8 cellular contexts compared by ENCODE assay signal in genomic region chr14:24441904-24442239, GRCh38. TPM values are rescaled to one million over a fixed set of nuclear protein-coding genes. Genes with fewer than 3 reads are reported as not detected.
A peak's percentile ranks its signal among the peaks of the same experiment; 100 is the strongest.
DNase-seq lines count a peak whose midpoint lies in the region; ATAC-seq, FAIRE-seq and TF ChIP-seq lines count a peak whose summit lies in the region.

No MANE protein-coding gene starts in this region.

- intact Hi-C loops in OCI-LY7 (cut with micrococcal nuclease; ENCODE audit: unreplicated experiment) = loop anchor here (10.0 kb wide), 1 partner anchor 887 kb away; the partner anchor contains the start of genes THTPA and ZFHX2
- intact Hi-C loops in endothelial cell of umbilical vein (cut with micrococcal nuclease) = loop anchor here (10.0 kb wide), 1 partner anchor 953 kb away; no protein-coding TSS in a partner anchor

- peak overlapping the region; percentile 78 for H3K27ac ChIP-seq in OCI-LY7 (ENCODE audit: low read depth, low read length, poor library complexity, severe bottlenecking)
- peak overlapping the region; percentile 98 for H3K27ac ChIP-seq in endothelial cell of umbilical vein (ENCODE audit: insufficient read depth, low read depth, low read length)

- no peak for ATAC-seq in activated T-cell treated with anti-CD3 and anti-CD28 coated beads, Interleukin-2, amount 50 U/mL, for 4 hours
- ATAC-seq in omental fat pad (ENCODE audit: low FRiP score) (peak; percentile 34), HG02938 (IDR thresholded peaks at IDR 0.05; ENCODE audit: unreplicated experiment) (no peak), HG03354 (IDR thresholded peaks at IDR 0.05; ENCODE audit: poor library complexity, severe bottlenecking, unreplicated experiment) (no peak)

- no peaks in the 10 kb centered on the region for H3K9me3 ChIP-seq in OCI-LY7 (ENCODE audit: low read length)
- no peaks in the 10 kb centered on the region for H3K9me3 ChIP-seq in endothelial cell of umbilical vein (replicated peaks; ENCODE audit: control insufficient read depth, insufficient read depth, low read length)

- H2AFZ ChIP-seq in OCI-LY7 (ENCODE audit: low read length) (peak overlapping the region; percentile 73; the same call in 1 of the 2 replicates), endothelial cell of umbilical vein (ENCODE audit: low read depth, low read length) (peak overlapping the region; percentile 35)

- H3K4me3 ChIP-seq in OCI-LY7 (ENCODE audit: low read depth, low read length, poor library complexity, severe bottlenecking) (peak overlapping the region; percentile 83), endothelial cell of umbilical vein (replicated peaks in 1 of 3; ENCODE audit: insufficient read depth in 1 of 3, low read depth in 1 of 3, low read length in 3 of 3) (peak overlapping the region; percentile 40 to 88 (median 74))

- DNase-seq in activated T-cell treated with anti-CD3 and anti-CD28 coated beads, Interleukin-2, amount 50 U/mL, for 4 hours = no peak
- DNase-seq in activated T-cell treated with anti-CD3 and anti-CD28 coated beads for 4 hours (no peak), OCI-LY7 (ENCODE audit: low spot score) (no peak), endothelial cell of umbilical vein (ENCODE audit: low read depth, low spot score) (no peak), omental fat pad (ENCODE audit: low spot score) (no peak), GM12891 (ENCODE audit: insufficient read length, low spot score) (no peak)

- POLR2A ChIA-PET in OCI-LY7 (lab: Charles Lee) = interaction anchor here (0.8 to 2.3 kb wide), 12 partner anchors 8 to 228 kb away, joined by 3 to 9 read pairs (median 4); partner anchors contain the start of genes KHNYN, RIPK3 and TINF2
- POLR2A ChIA-PET in endothelial cell of umbilical vein (lab: Charles Lee) = interaction anchor here (0.5 to 1.5 kb wide), 4 partner anchors 10 to 354 kb away, joined by 3 to 5 read pairs (median 4); partner anchors contain the start of genes CBLN3 and KHNYN

- H3K36me3 Mint-ChIP-seq in activated T-cell treated with anti-CD3 and anti-CD28 coated beads, Interleukin-2, amount 50 U/mL, for 4 hours (ENCODE audit: insufficient read depth) = peaks cover 28% of the 10 kb centered on the region

- TF ChIP-seq CTCF in OCI-LY7 (conservative IDR thresholded peaks at IDR 0.05; ENCODE audit: low read length) (no peak), endothelial cell of umbilical vein (IDR thresholded peaks at IDR 0.05; ENCODE audit: extremely low read depth in 1 of 2, insufficient read depth in 1 of 2, low read depth in 1 of 2, low read length in 2 of 2) (no peak), omental fat pad (IDR thresholded peaks at IDR 0.05) (no peak)

- TF ChIP-seq POLR2A in endothelial cell of umbilical vein (IDR thresholded peaks at IDR 0.05; ENCODE audit: low read depth, low read length) (no peak), GM12891 (IDR thresholded peaks at IDR 0.05; ENCODE audit: low read depth, low read length) (no peak)

- H3K4me1 ChIP-seq in OCI-LY7 (ENCODE audit: insufficient read depth, low read length, poor library complexity, severe bottlenecking) (peaks cover 33% of the 10 kb centered on the region), endothelial cell of umbilical vein (ENCODE audit: control insufficient read depth, extremely low read depth, insufficient read depth, low read length) (peaks cover 30% of the 10 kb centered on the region)

- H3K36me3 ChIP-seq in OCI-LY7 (ENCODE audit: insufficient read depth, low read length) (peaks cover 47% of the 10 kb centered on the region), endothelial cell of umbilical vein (ENCODE audit: control insufficient read depth in 2 of 2, extremely low read depth in 1 of 2, insufficient read depth in 2 of 2, low read length in 2 of 2) (peaks cover 7 to 23% of the 10 kb centered on the region in 2 experiments)

- no peaks in the 10 kb centered on the region for H3K27me3 Mint-ChIP-seq in activated T-cell treated with anti-CD3 and anti-CD28 coated beads, Interleukin-2, amount 50 U/mL, for 4 hours (ENCODE audit: low read depth)

- CTCF ChIA-PET in OCI-LY7 (lab: Charles Lee; ENCODE audit: unreplicated experiment) (interaction anchor here (0.5 to 1.5 kb wide), 6 partner anchors 10 to 351 kb away, joined by 3 to 10 read pairs (median 4); partner anchors contain the start of gene CIDEB), endothelial cell of umbilical vein (lab: Charles Lee) (interaction anchor here (1.1 to 2.2 kb wide), 6 partner anchors 10 to 145 kb away, joined by 3 to 31 read pairs (median 8); no protein-coding TSS in a partner anchor)

- no peaks in the 10 kb centered on the region for H3K27me3 ChIP-seq in endothelial cell of umbilical vein (ENCODE audit: control insufficient read depth in 2 of 2, insufficient read depth in 2 of 2, low read length in 2 of 2)

- H3K4me2 ChIP-seq in OCI-LY7 (ENCODE audit: low read length) (peak overlapping the region; percentile 93), endothelial cell of umbilical vein (ENCODE audit: insufficient read depth, low read length) (peak overlapping the region; percentile 76)

- H3K79me2 ChIP-seq in OCI-LY7 (ENCODE audit: insufficient read depth, low read depth, low read length) (peaks cover 21% of the 10 kb centered on the region; the same call in 1 of the 2 replicates), endothelial cell of umbilical vein (ENCODE audit: control insufficient read depth, insufficient read depth, low read length) (peaks cover 2% of the 10 kb centered on the region)

- H3K4me3 Mint-ChIP-seq in activated T-cell treated with anti-CD3 and anti-CD28 coated beads, Interleukin-2, amount 50 U/mL, for 4 hours = peak overlapping the region; percentile 94

- H3K9me3 Mint-ChIP-seq in activated T-cell treated with anti-CD3 and anti-CD28 coated beads, Interleukin-2, amount 50 U/mL, for 4 hours = no peaks in the 10 kb centered on the region

- FAIRE-seq in endothelial cell of umbilical vein (lab: Jason Lieb, UNC) = no peak
- FAIRE-seq in GM12891 (lab: Jason Lieb, UNC) = no peak

- dilution Hi-C loops in endothelial cell of umbilical vein (cut with MboI; ENCODE audit: extremely low pct_ligation_motif_present, low sequenced_read_pairs) = no loop called here

- peaks cover 53% of the 10 kb centered on the region for H3K4me1 Mint-ChIP-seq in activated T-cell treated with anti-CD3 and anti-CD28 coated beads, Interleukin-2, amount 50 U/mL, for 4 hours (ENCODE audit: low read depth)

- H3K9me1 ChIP-seq in endothelial cell of umbilical vein (replicated peaks; ENCODE audit: control insufficient read depth, extremely low read depth, insufficient read depth, low read length) = no peaks in the 10 kb centered on the region

- no peaks in the 10 kb centered on the region for H3K9me2 ChIP-seq in OCI-LY7 (ENCODE audit: insufficient read depth, low read length)

- H3K9ac ChIP-seq in endothelial cell of umbilical vein (replicated peaks; ENCODE audit: extremely low read depth, insufficient read depth, low read length) = peak overlapping the region; percentile 97

- no TSS peak for BruUV-seq in OCI-LY7 (replicated peaks; lab: Mats Ljungman, UMichigan)
- BruUV-seq in endothelial cell of umbilical vein (replicated peaks; lab: Mats Ljungman, UMichigan) = no TSS peak

- H4K20me1 ChIP-seq in OCI-LY7 (ENCODE audit: insufficient read depth, low read length) = no peaks in the 10 kb centered on the region
- no peaks in the 10 kb centered on the region for H4K20me1 ChIP-seq in endothelial cell of umbilical vein (replicated peaks; ENCODE audit: control insufficient read depth, extremely low read depth, insufficient read depth, low read length)

RNA-seq across cellular contexts. Expression of gene SDR39U1, which starts 0.7 kb away (rescaled TPM):
- total RNA-seq in activated T-cell treated with anti-CD3 and anti-CD28 coated beads, Interleukin-2, amount 50 U/mL, for 4 hours = 10 to 100 TPM; 52.6 to 59.9 (median 59.4) TPM
- total RNA-seq in OCI-LY7 (2014; rRNA removed; shearing (Covaris generic)) = 51.4 and 54.0 TPM in 2 replicates
- total RNA-seq in OCI-LY7 (2022) = 101 and 103 TPM in 2 replicates
- 38.6 and 40.2 TPM in 2 replicates for total RNA-seq in endothelial cell of umbilical vein
- polyA plus RNA-seq in endothelial cell of umbilical vein = 72.6 and 89.8 TPM in 2 replicates
- 52.3 and 53.0 TPM in 2 replicates for polyA plus RNA-seq in endothelial cell of umbilical vein (2011; cell fraction: cytosol; rRNA removed)
- polyA plus RNA-seq in endothelial cell of umbilical vein (2011; cell fraction: nucleus; rRNA removed) = 192 and 200 TPM in 2 replicates
- polyA plus RNA-seq in endothelial cell of umbilical vein (2012) = 25.9 and 26.8 TPM in 2 replicates
- 17.2 and 18.1 TPM in 2 replicates for polyA minus RNA-seq in endothelial cell of umbilical vein
- 19.7 TPM for polyA minus RNA-seq in endothelial cell of umbilical vein (2011; cell fraction: cytosol; rRNA and poly(A)+ RNA removed)
- polyA minus RNA-seq in endothelial cell of umbilical vein (2011; cell fraction: nucleus; rRNA and poly(A)+ RNA removed) = 31.2 and 39.9 TPM in 2 replicates
- 10 to 100 TPM; 28.4 to 35.9 (median 31.8) TPM for total RNA-seq in omental fat pad
- 54.5 TPM for polyA plus RNA-seq in GM12891 (2012; ENCODE audit: low read depth, missing spikeins)

RNA-seq across cellular contexts. Expression of gene KHNYN, which starts 12.1 kb away (rescaled TPM):
- 10 to 100 TPM; 53.2 to 65.1 (median 56.5) TPM for total RNA-seq in activated T-cell treated with anti-CD3 and anti-CD28 coated beads, Interleukin-2, amount 50 U/mL, for 4 hours
- 50.8 and 56.1 TPM in 2 replicates for total RNA-seq in OCI-LY7 (2014; rRNA removed; shearing (Covaris generic))
- total RNA-seq in OCI-LY7 (2022) (57.5 and 66.4 TPM in 2 replicates), endothelial cell of umbilical vein (63.3 and 66.7 TPM in 2 replicates), omental fat pad (10 to 100 TPM; 32.1 to 77.1 (median 43.5) TPM)
- 25.2 and 25.4 TPM in 2 replicates for polyA plus RNA-seq in endothelial cell of umbilical vein
- 19.6 and 24.3 TPM in 2 replicates for polyA plus RNA-seq in endothelial cell of umbilical vein (2011; cell fraction: cytosol; rRNA removed)
- 99.3 and 103 TPM in 2 replicates for polyA plus RNA-seq in endothelial cell of umbilical vein (2011; cell fraction: nucleus; rRNA removed)
- polyA plus RNA-seq in endothelial cell of umbilical vein (2012) = 39.1 and 39.8 TPM in 2 replicates
- 59.9 and 60.3 TPM in 2 replicates for polyA minus RNA-seq in endothelial cell of umbilical vein
- polyA minus RNA-seq in endothelial cell of umbilical vein (2011; cell fraction: cytosol; rRNA and poly(A)+ RNA removed) = 7.4 TPM
- polyA minus RNA-seq in endothelial cell of umbilical vein (2011; cell fraction: nucleus; rRNA and poly(A)+ RNA removed) = 72.1 and 82.5 TPM in 2 replicates
- polyA plus RNA-seq in GM12891 (2012; ENCODE audit: low read depth, missing spikeins) = 25.1 TPM

RNA-seq across cellular contexts. Expression of gene CBLN3, which starts 12.4 kb away (rescaled TPM):
- total RNA-seq in activated T-cell treated with anti-CD3 and anti-CD28 coated beads, Interleukin-2, amount 50 U/mL, for 4 hours = 1 to 10 TPM; 3.1 to 5.6 (median 3.6) TPM
- 1.2 and 2.0 TPM in 2 replicates for total RNA-seq in OCI-LY7 (2014; rRNA removed; shearing (Covaris generic))
- 6.7 and 7.9 TPM in 2 replicates for total RNA-seq in OCI-LY7 (2022)
- total RNA-seq in endothelial cell of umbilical vein = 5.0 and 8.6 TPM in 2 replicates
- polyA plus RNA-seq in endothelial cell of umbilical vein = 7.8 and 7.9 TPM in 2 replicates
- 3.4 and 4.2 TPM in 2 replicates for polyA plus RNA-seq in endothelial cell of umbilical vein (2011; cell fraction: cytosol; rRNA removed)
- 27.9 and 31.3 TPM in 2 replicates for polyA plus RNA-seq in endothelial cell of umbilical vein (2011; cell fraction: nucleus; rRNA removed)
- polyA plus RNA-seq in endothelial cell of umbilical vein (2012) = 4.2 and 5.1 TPM in 2 replicates
- polyA minus RNA-seq in endothelial cell of umbilical vein = 4.4 and 6.1 TPM in 2 replicates
- polyA minus RNA-seq in endothelial cell of umbilical vein (2011; cell fraction: cytosol; rRNA and poly(A)+ RNA removed) = not detected
- 6.4 and 8.2 TPM in 2 replicates for polyA minus RNA-seq in endothelial cell of umbilical vein (2011; cell fraction: nucleus; rRNA and poly(A)+ RNA removed)
- 1 to 10 TPM; 1.2 to 4.4 (median 2.8) TPM for total RNA-seq in omental fat pad
- polyA plus RNA-seq in GM12891 (2012; ENCODE audit: low read depth, missing spikeins) = 9.0 TPM

RNA-seq across cellular contexts. Expression of gene NYNRIN, which starts 43.1 kb away (rescaled TPM):
- under 1 TPM in 2 of 3 donors, not detected in 1; 0.03 to 0.05 TPM for total RNA-seq in activated T-cell treated with anti-CD3 and anti-CD28 coated beads, Interleukin-2, amount 50 U/mL, for 4 hours
- total RNA-seq in OCI-LY7 (2014; rRNA removed; shearing (Covaris generic)) = 0.13 TPM in 2 replicates
- total RNA-seq in OCI-LY7 (2022) = not detected in 2 replicates
- total RNA-seq in endothelial cell of umbilical vein = 42.8 and 45.1 TPM in 2 replicates
- 37.2 and 38.8 TPM in 2 replicates for polyA plus RNA-seq in endothelial cell of umbilical vein
- polyA plus RNA-seq in endothelial cell of umbilical vein (2011; cell fraction: cytosol; rRNA removed) = 27.6 and 28.6 TPM in 2 replicates
- 59.8 and 66.2 TPM in 2 replicates for polyA plus RNA-seq in endothelial cell of umbilical vein (2011; cell fraction: nucleus; rRNA removed)
- 25.5 and 35.2 TPM in 2 replicates for polyA plus RNA-seq in endothelial cell of umbilical vein (2012)
- polyA minus RNA-seq in endothelial cell of umbilical vein = 56.5 and 59.7 TPM in 2 replicates
- not detected for polyA minus RNA-seq in endothelial cell of umbilical vein (2011; cell fraction: cytosol; rRNA and poly(A)+ RNA removed)
- polyA minus RNA-seq in endothelial cell of umbilical vein (2011; cell fraction: nucleus; rRNA and poly(A)+ RNA removed) = 27.5 and 30.6 TPM in 2 replicates
- total RNA-seq in omental fat pad = 10 to 100 TPM in 3 of 4 donors, 1 to 10 TPM in 1; 4.6 to 24.9 (median 13.0) TPM
- polyA plus RNA-seq in GM12891 (2012; ENCODE audit: low read depth, missing spikeins) = 0.03 TPM
